Comparison of ENCODE assay signal across 9 cellular contexts in genomic region chr5:143812085-143812705, GRCh38. TPM values are rescaled to one million over a fixed set of nuclear protein-coding genes. Genes with fewer than 3 reads are reported as not detected.
DNase-seq lines count a peak whose midpoint lies in the region; ATAC-seq and TF ChIP-seq lines count a peak whose summit lies in the region.
"Had no signal": no experiment of that assay in that cellular context is flagged by ENCODE, and none has a peak within 500 bp of the region (broad histone marks: within the 10 kb centered on the region; RNA-seq: fewer than 3 reads in every experiment).

Gene HMHB1, plus strand, starts transcription at chr5:143812161.

- POLR2A ChIA-PET in CD4-positive, alpha-beta memory T cell (lab: Charles Lee; ENCODE audit: partially characterized antibody), result no interaction called here

- H3K36me3 ChIP-seq in CD4-positive, alpha-beta memory T cell (ENCODE audit: insufficient read depth, low read length), result no peaks in the 10 kb centered on the region
- no peaks in the 10 kb centered on the region for H3K36me3 ChIP-seq in Peyer's patch
- H3K36me3 ChIP-seq: upper lobe of left lung had no signal

- H3K4me1 Mint-ChIP-seq in CD4-positive, alpha-beta memory T cell, result peaks cover 9 to 18% (median 14%) of the 10 kb centered on the region in 4 donors
- peaks cover 10% of the 10 kb centered on the region for H3K4me1 Mint-ChIP-seq in activated T-helper 17 cell treated with anti-CD3 and anti-CD28 coated beads, Interleukin-2, amount 50 U/mL, for 72 hours

- H3K4me3 ChIP-seq in CD4-positive, alpha-beta memory T cell (ENCODE audit: low read length in 2 of 2), result no peak within 1 kb of the TSS
- H3K4me3 ChIP-seq in Peyer's patch, result no peak within 1 kb of the TSS
- H3K4me3 ChIP-seq: upper lobe of left lung had no signal

- no peak within 1 kb of the TSS for H3K27ac ChIP-seq in CD4-positive, alpha-beta memory T cell (ENCODE audit: low read depth, low read length)
- no peak within 1 kb of the TSS for H3K27ac ChIP-seq in Peyer's patch
- H3K27ac ChIP-seq: upper lobe of left lung had no signal

- DNase-seq in CD4-positive, alpha-beta memory T cell, result no peak
- no peak for DNase-seq in Peyer's patch
- DNase-seq in H4 (ENCODE audit: low spot score), result no peak
- DNase-seq in 8988T, result no peak

- peak within 1 kb of the TSS; percentile 49 to 87 (median 67) for H3K4me3 Mint-ChIP-seq in CD4-positive, alpha-beta memory T cell
- H3K4me3 Mint-ChIP-seq in activated T-helper 17 cell treated with anti-CD3 and anti-CD28 coated beads, Interleukin-2, amount 50 U/mL, for 72 hours, result peak within 1 kb of the TSS; percentile 68

- CTCF ChIA-PET in CD4-positive, alpha-beta memory T cell (lab: Charles Lee; ENCODE audit: partially characterized antibody), result no interaction called here

- H3K4me1 ChIP-seq in CD4-positive, alpha-beta memory T cell (ENCODE audit: insufficient read depth, low read length), result peaks cover 9% of the 10 kb centered on the region
- no peaks in the 10 kb centered on the region for H3K4me1 ChIP-seq in Peyer's patch

- no peaks in the 10 kb centered on the region for H3K9me3 ChIP-seq in CD4-positive, alpha-beta memory T cell (ENCODE audit: control insufficient read depth in 1 of 2, low read length in 2 of 2)
- H3K9me3 ChIP-seq in Peyer's patch, result no peaks in the 10 kb centered on the region
- H3K9me3 ChIP-seq: upper lobe of left lung had no signal

- no peaks in the 10 kb centered on the region for H3K27me3 ChIP-seq in CD4-positive, alpha-beta memory T cell (ENCODE audit: insufficient read depth, low read length)
- H3K27me3 ChIP-seq in Peyer's patch, result no peaks in the 10 kb centered on the region
- H3K27me3 ChIP-seq: upper lobe of left lung had no signal

- TF ChIP-seq CTCF in Peyer's patch (IDR thresholded peaks at IDR 0.05), result no peak

- peak within 1 kb of the TSS in 5 of 7 donors; percentile 4 to 66 (median 31) for H3K27ac Mint-ChIP-seq in CD4-positive, alpha-beta memory T cell
- peak within 1 kb of the TSS; percentile 53 for H3K27ac Mint-ChIP-seq in activated T-helper 17 cell treated with anti-CD3 and anti-CD28 coated beads, Interleukin-2, amount 50 U/mL, for 72 hours

- H3K9me3 Mint-ChIP-seq in CD4-positive, alpha-beta memory T cell, result no peaks in the 10 kb centered on the region
- peaks cover 4% of the 10 kb centered on the region for H3K9me3 Mint-ChIP-seq in activated T-helper 17 cell treated with anti-CD3 and anti-CD28 coated beads, Interleukin-2, amount 50 U/mL, for 72 hours

- ATAC-seq in GM18907 (IDR thresholded peaks at IDR 0.05; ENCODE audit: unreplicated experiment) (peak; percentile 69), HG03342 (IDR thresholded peaks at IDR 0.05; ENCODE audit: unreplicated experiment) (peak; percentile 70), HG02938 (IDR thresholded peaks at IDR 0.05; ENCODE audit: unreplicated experiment) (no peak)
- ATAC-seq in activated T-helper 17 cell treated with anti-CD3 and anti-CD28 coated beads, Interleukin-2, amount 50 U/mL, for 72 hours (replicated peaks), result peak; percentile 55

- intact Hi-C loops in CD4-positive, alpha-beta memory T cell (cut with micrococcal nuclease), result no loop called here

- H3K36me3 Mint-ChIP-seq in CD4-positive, alpha-beta memory T cell, result no peaks in the 10 kb centered on the region
- no peaks in the 10 kb centered on the region for H3K36me3 Mint-ChIP-seq in activated T-helper 17 cell treated with anti-CD3 and anti-CD28 coated beads, Interleukin-2, amount 50 U/mL, for 72 hours (ENCODE audit: low read depth)

- TF ChIP-seq POLR2A in Peyer's patch (IDR thresholded peaks at IDR 0.05), result no peak

- H3K27me3 Mint-ChIP-seq in CD4-positive, alpha-beta memory T cell, result peaks cover 0 to 3% of the 10 kb centered on the region in 2 donors
- peaks cover 11% of the 10 kb centered on the region for H3K27me3 Mint-ChIP-seq in activated T-helper 17 cell treated with anti-CD3 and anti-CD28 coated beads, Interleukin-2, amount 50 U/mL, for 72 hours

RNA-seq across cellular contexts. Expression of gene HMHB1, which starts in this region (rescaled TPM):
- not detected for total RNA-seq in CD4-positive, alpha-beta memory T cell
- polyA plus RNA-seq in CD4-positive, alpha-beta memory T cell, result not detected
- total RNA-seq in activated T-helper 17 cell treated with anti-CD3 and anti-CD28 coated beads, Interleukin-2, amount 50 U/mL, for 72 hours, result not detected
- total RNA-seq in Peyer's patch, result not detected
- not detected in 2 replicates for total RNA-seq in H4 (2014; rRNA removed; shearing (Covaris generic))
- total RNA-seq: upper lobe of left lung had no signal

Comparison
In these comparisons a context has a peak if more than half of its experiments do, and no peak if none do; other contexts are left out.
1. Peak in ATAC-seq in activated T-helper 17 cell treated with anti-CD3 and anti-CD28 coated beads, Interleukin-2, amount 50 U/mL, for 72 hours; RNA of the gene not detected or under 1 TPM.